ENCODE assay signal across 10 cellular contexts in genomic region chr2:206614825-206615224, GRCh38.
DNase-seq lines count a peak whose midpoint lies in the region; ATAC-seq and TF ChIP-seq lines count a peak whose summit lies in the region.
"Had no signal": no experiment of that assay in that cellular context is flagged by ENCODE, and none has a peak within 500 bp of the region (broad histone marks: within the 10 kb centered on the region; RNA-seq: fewer than 3 reads in every experiment).

No MANE protein-coding gene starts in this region.

- TF ChIP-seq POLR2A in NB4 (IDR thresholded peaks at IDR 0.05; ENCODE audit: extremely low read depth, insufficient read length) = no peak

- peak; percentile 12 for DNase-seq in ELF-1 (ENCODE audit: low read depth, low spot score)
- peak; percentile 30 for DNase-seq in NB4 (ENCODE audit: low read depth)
- peak; percentile 14 for DNase-seq in amniotic epithelial cell (ENCODE audit: low read depth)
- peak; percentile 62 for DNase-seq in islet precursor cell
- DNase-seq in D341Med (ENCODE audit: low spot score) = no peak
- DNase-seq in AG08395 (ENCODE audit: low spot score) = no peak
- DNase-seq in NCI-H2029 (lab: John Stamatoyannopoulos, UW) = no peak
- DNase-seq: activated naive CD8-positive, alpha-beta T cell treated with anti-CD3 and anti-CD28 coated beads, Interleukin-2, amount 10 ng/mL, durations not matched to agents 7 days and 5 days; NCI-H187 had no signal

- no peak overlapping the region for H3K4me3 ChIP-seq in NB4 (ENCODE audit: low read depth, low read length)

- no peak for TF ChIP-seq CTCF in NB4 (IDR thresholded peaks at IDR 0.05; ENCODE audit: low read depth, low read length)

- no peak for ATAC-seq in HG03095 (IDR thresholded peaks at IDR 0.05; ENCODE audit: unreplicated experiment)

Comparison
In these comparisons a context has a peak if more than half of its experiments do, and no peak if none do; other contexts are left out.
1. DNase-seq: peak in ELF-1 (single experiment), NB4 (single experiment), amniotic epithelial cell (single experiment) and islet precursor cell (single experiment); none in D341Med (single experiment), AG08395 (single experiment) and NCI-H2029 (single experiment).